ENCODE assay signal across 1 cellular context in the genomic region with DNA sequence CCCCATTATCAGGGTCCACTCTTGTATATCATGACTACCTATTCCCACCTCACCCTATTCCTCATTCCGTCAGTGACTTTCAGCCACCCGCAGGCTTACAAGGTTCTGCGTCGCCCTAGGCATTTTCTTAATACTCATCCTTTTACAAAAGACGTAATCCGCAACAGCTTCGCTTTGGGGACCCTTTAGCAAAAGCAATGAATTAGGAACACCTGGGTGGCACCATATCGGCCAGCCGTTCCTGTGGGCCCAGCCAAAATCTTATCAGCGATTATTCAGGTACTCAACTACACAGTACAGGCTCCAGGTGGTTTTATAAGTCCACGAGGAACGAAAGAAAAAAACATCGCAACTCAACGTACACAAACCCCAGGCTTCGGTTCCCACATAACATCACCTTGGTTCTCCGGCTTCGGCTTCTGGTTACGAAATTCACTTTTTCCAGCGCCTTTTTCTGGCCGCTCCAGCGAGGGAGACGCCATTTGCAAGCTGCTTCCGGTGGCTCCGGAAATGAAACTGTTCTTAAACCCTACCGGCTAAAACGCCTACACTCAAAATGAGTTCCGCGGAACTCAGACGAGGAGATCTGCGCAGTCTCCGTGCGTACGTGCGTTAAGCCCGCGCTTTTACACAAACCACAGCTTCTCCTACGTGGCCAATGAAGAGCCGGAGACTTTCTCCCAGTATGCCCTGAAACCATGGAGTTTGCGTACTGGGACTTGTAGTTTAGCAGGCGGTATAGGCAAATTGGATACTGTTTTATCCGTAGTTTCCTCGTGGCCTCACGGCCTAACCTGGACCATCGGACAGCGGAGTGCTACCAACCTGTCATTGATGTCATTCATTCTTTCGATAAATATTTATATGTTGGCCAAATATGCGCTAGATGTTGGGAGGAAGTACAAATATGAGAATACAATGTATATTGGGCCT.
TF ChIP-seq lines count a peak whose summit lies in the region.

Gene KRR1 (minus strand): TSS at position 494 of the 933 bp plus-strand sequence. CDS start 12 bp downstream, at position 482.

TF ChIP-seq in K562, 482 proteins besides CTCF, POLR2A, EP300 and RAD21 (continued from another document and continues in another):
- TF ChIP-seq, protein P1, sequence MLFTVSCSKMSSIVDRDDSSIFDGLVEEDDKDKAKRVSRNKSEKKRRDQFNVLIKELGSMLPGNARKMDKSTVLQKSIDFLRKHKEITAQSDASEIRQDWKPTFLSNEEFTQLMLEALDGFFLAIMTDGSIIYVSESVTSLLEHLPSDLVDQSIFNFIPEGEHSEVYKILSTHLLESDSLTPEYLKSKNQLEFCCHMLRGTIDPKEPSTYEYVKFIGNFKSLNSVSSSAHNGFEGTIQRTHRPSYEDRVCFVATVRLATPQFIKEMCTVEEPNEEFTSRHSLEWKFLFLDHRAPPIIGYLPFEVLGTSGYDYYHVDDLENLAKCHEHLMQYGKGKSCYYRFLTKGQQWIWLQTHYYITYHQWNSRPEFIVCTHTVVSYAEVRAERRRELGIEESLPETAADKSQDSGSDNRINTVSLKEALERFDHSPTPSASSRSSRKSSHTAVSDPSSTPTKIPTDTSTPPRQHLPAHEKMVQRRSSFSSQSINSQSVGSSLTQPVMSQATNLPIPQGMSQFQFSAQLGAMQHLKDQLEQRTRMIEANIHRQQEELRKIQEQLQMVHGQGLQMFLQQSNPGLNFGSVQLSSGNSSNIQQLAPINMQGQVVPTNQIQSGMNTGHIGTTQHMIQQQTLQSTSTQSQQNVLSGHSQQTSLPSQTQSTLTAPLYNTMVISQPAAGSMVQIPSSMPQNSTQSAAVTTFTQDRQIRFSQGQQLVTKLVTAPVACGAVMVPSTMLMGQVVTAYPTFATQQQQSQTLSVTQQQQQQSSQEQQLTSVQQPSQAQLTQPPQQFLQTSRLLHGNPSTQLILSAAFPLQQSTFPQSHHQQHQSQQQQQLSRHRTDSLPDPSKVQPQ (CRISPR knock-in tag; IDR thresholded peaks at IDR 0.05; ENCODE audit: borderline replicate concordance), result no peak
- TF ChIP-seq C11orf30 (IDR thresholded peaks at IDR 0.05; ENCODE audit: low read depth) (peak; percentile 99), ZNF780A (CRISPR knock-in tag; IDR thresholded peaks at IDR 0.05) (no peak), NFIC (IDR thresholded peaks at IDR 0.05) (peak; percentile 43), BRF1 (IDR thresholded peaks at IDR 0.05; ENCODE audit: borderline replicate concordance, extremely low read depth, insufficient read length) (no peak), THAP7 (CRISPR knock-in tag; IDR thresholded peaks at IDR 0.05) (no peak), FOXK2 (conservative IDR thresholded peaks at IDR 0.05 in 1 of 2, IDR thresholded peaks at IDR 0.05 in 1 of 2; ENCODE audit: low read depth in 2 of 2) (0 out of 4 replicates have a peak, but pooled peaks of 1 of the 2 experiments have one; percentile 11), IRF1 (CRISPR knock-in tag; IDR thresholded peaks at IDR 0.05; ENCODE audit: borderline replicate concordance) (no peak), ELF1 (tag; IDR thresholded peaks at IDR 0.05) (peak; percentile 69), POLR2H (tag; IDR thresholded peaks at IDR 0.05; ENCODE audit: low read depth) (peak; percentile 84), TAF1 (IDR thresholded peaks at IDR 0.05; ENCODE audit: control insufficient read depth, extremely low read depth, insufficient read depth, low read length, severe bottlenecking) (peak; percentile 99), ZNF830 (CRISPR knock-in tag; IDR thresholded peaks at IDR 0.05) (no peak), ZNF551 (CRISPR knock-in tag; IDR thresholded peaks at IDR 0.05) (no peak), TAF15 (IDR thresholded peaks at IDR 0.05; ENCODE audit: low read depth, low read length) (no peak), ZNF655 (CRISPR knock-in tag; IDR thresholded peaks at IDR 0.05) (no peak), RFX7 (CRISPR knock-in tag; IDR thresholded peaks at IDR 0.05) (no peak), KLF13 (tag; IDR thresholded peaks at IDR 0.05; ENCODE audit: borderline replicate concordance, low read depth) (no peak; the same call in 1 of the 2 replicates), HES1 (IDR thresholded peaks at IDR 0.05; ENCODE audit: low read depth) (no peak), ZNF699 (CRISPR knock-in tag; IDR thresholded peaks at IDR 0.05; ENCODE audit: insufficient replicate concordance) (no peak), CBX5 (IDR thresholded peaks at IDR 0.05; ENCODE audit: borderline replicate concordance, low read depth) (no peak; the same call in 1 of the 2 replicates), SRSF1 (IDR thresholded peaks at IDR 0.05; ENCODE audit: low read depth, low read length) (no peak), MTF1 (CRISPR knock-in tag; IDR thresholded peaks at IDR 0.05; ENCODE audit: borderline replicate concordance) (no peak), ZNF444 (CRISPR knock-in tag; IDR thresholded peaks at IDR 0.05) (no peak), ZNF75A (CRISPR knock-in tag; IDR thresholded peaks at IDR 0.05) (no peak), PURB (CRISPR knock-in tag; IDR thresholded peaks at IDR 0.05; ENCODE audit: low read depth) (no peak), TCF3 (CRISPR knock-in tag; IDR thresholded peaks at IDR 0.05) (peak; percentile 24; the same call in 1 of the 2 replicates), ZNF696 (CRISPR knock-in tag; conservative IDR thresholded peaks at IDR 0.05) (no peak), TSC22D4 (tag; IDR thresholded peaks at IDR 0.05) (no peak), L3MBTL2 (IDR thresholded peaks at IDR 0.05) (peak; percentile 95), CREB3L1 (IDR thresholded peaks at IDR 0.05; ENCODE audit: borderline replicate concordance, low read depth) (peak; percentile 87), ARHGAP35 (IDR thresholded peaks at IDR 0.05; ENCODE audit: partially characterized antibody) (no peak), SNAPC5 (CRISPR knock-in tag; IDR thresholded peaks at IDR 0.05) (no peak), POLR3G (IDR thresholded peaks at IDR 0.05; ENCODE audit: extremely low read depth, insufficient read length, insufficient replicate concordance) (no peak), RFX1 (IDR thresholded peaks at IDR 0.05) (peak; percentile 39; the same call in 1 of the 2 replicates), NELFE (IDR thresholded peaks at IDR 0.05; ENCODE audit: insufficient read depth, insufficient read length) (no peak), KLF1 (tag; IDR thresholded peaks at IDR 0.05) (no peak), ZKSCAN3 (CRISPR knock-in tag; IDR thresholded peaks at IDR 0.05) (no peak), MXD1 (CRISPR knock-in tag; IDR thresholded peaks at IDR 0.05; ENCODE audit: borderline replicate concordance, poor library complexity, severe bottlenecking) (no peak), TFAM (CRISPR knock-in tag; conservative IDR thresholded peaks at IDR 0.05) (no peak), CCNT2 (IDR thresholded peaks at IDR 0.05; ENCODE audit: borderline replicate concordance, extremely low read depth, insufficient read length, low read depth, low read length) (no peak), EP400 (IDR thresholded peaks at IDR 0.05) (peak; percentile 90), ZEB2 (IDR thresholded peaks at IDR 0.05) (peak; percentile 97), ZNF23 (CRISPR knock-in tag; IDR thresholded peaks at IDR 0.05) (no peak), BMI1 (IDR thresholded peaks at IDR 0.05; ENCODE audit: low read length) (no peak)
- TF ChIP-seq, protein P2, sequence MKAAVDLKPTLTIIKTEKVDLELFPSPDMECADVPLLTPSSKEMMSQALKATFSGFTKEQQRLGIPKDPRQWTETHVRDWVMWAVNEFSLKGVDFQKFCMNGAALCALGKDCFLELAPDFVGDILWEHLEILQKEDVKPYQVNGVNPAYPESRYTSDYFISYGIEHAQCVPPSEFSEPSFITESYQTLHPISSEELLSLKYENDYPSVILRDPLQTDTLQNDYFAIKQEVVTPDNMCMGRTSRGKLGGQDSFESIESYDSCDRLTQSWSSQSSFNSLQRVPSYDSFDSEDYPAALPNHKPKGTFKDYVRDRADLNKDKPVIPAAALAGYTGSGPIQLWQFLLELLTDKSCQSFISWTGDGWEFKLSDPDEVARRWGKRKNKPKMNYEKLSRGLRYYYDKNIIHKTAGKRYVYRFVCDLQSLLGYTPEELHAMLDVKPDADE (conservative IDR thresholded peaks at IDR 0.05; ENCODE audit: control insufficient read depth, low read depth, low read length), result peak; percentile 71
- TF ChIP-seq, protein P3, sequence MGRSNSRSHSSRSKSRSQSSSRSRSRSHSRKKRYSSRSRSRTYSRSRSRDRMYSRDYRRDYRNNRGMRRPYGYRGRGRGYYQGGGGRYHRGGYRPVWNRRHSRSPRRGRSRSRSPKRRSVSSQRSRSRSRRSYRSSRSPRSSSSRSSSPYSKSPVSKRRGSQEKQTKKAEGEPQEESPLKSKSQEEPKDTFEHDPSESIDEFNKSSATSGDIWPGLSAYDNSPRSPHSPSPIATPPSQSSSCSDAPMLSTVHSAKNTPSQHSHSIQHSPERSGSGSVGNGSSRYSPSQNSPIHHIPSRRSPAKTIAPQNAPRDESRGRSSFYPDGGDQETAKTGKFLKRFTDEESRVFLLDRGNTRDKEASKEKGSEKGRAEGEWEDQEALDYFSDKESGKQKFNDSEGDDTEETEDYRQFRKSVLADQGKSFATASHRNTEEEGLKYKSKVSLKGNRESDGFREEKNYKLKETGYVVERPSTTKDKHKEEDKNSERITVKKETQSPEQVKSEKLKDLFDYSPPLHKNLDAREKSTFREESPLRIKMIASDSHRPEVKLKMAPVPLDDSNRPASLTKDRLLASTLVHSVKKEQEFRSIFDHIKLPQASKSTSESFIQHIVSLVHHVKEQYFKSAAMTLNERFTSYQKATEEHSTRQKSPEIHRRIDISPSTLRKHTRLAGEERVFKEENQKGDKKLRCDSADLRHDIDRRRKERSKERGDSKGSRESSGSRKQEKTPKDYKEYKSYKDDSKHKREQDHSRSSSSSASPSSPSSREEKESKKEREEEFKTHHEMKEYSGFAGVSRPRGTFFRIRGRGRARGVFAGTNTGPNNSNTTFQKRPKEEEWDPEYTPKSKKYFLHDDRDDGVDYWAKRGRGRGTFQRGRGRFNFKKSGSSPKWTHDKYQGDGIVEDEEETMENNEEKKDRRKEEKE (IDR thresholded peaks at IDR 0.05; ENCODE audit: borderline replicate concordance in 1 of 2, control insufficient read depth in 1 of 2, low read depth in 2 of 2, low read length in 1 of 2), result peak in 1 of 2 experiments; percentile 89; a peak in 1 of 4 replicates
- TF ChIP-seq, protein P4, sequence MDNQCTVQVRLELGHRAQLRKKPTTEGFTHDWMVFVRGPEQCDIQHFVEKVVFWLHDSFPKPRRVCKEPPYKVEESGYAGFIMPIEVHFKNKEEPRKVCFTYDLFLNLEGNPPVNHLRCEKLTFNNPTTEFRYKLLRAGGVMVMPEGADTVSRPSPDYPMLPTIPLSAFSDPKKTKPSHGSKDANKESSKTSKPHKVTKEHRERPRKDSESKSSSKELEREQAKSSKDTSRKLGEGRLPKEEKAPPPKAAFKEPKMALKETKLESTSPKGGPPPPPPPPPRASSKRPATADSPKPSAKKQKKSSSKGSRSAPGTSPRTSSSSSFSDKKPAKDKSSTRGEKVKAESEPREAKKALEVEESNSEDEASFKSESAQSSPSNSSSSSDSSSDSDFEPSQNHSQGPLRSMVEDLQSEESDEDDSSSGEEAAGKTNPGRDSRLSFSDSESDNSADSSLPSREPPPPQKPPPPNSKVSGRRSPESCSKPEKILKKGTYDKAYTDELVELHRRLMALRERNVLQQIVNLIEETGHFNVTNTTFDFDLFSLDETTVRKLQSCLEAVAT (IDR thresholded peaks at IDR 0.05), result peak in 1 of 2 experiments; percentile 89; a peak in 2 of 4 replicates
